21 cellular contexts compared by ENCODE assay signal in the genomic region with DNA sequence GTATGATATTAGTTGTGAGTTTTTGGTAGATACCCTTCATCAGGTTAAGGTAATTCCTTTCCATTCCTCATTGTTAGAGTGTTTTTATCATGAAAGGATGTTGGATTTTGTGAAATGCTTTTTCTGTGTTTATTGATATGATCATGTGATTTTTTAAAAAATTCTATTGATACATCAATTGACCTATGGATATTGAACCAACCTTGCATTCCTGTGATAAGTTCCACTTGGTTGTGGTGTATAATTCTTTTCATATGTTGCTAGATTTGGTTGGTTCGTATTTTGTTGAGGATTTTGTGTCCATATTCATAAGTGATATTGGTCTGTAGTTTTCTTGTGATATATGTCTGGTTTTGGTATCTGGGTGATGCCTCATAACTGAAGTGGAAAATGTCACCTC.
"Had no signal": no experiment of that assay in that cellular context is flagged by ENCODE, and none has a peak within 500 bp of the region (broad histone marks: within the 10 kb centered on the region; RNA-seq: fewer than 3 reads in every experiment).

No MANE protein-coding gene starts in this region.

- H3K27ac ChIP-seq: body of pancreas, gastrocnemius medialis, heart left ventricle, right atrium auricular region, skin epidermis, tibial artery had no signal

- DNase-seq: activated CD4-positive, alpha-beta T cell treated with anti-CD3 and anti-CD28 coated beads, Interleukin-2, amount 50 U/mL, for 1 hour; activated CD4-positive, CD25-positive, alpha-beta regulatory T cell; activated CD8-positive, alpha-beta memory T cell treated with anti-CD3 and anti-CD28 coated beads for 24 hours; activated T-cell treated with anti-CD3 and anti-CD28 coated beads for 4 hours; amygdala; caudate nucleus; cortex of kidney; effector CD4-positive, alpha-beta T cell; gastrocnemius medialis; immature natural killer cell; mesenchymal stem cell; naive thymus-derived CD8-positive, alpha-beta T cell; stimulated activated CD4-positive, alpha-beta T cell treated with anti-CD3 and anti-CD28 coated beads, Interleukin-15, amount 100 ng/mL, for 24 hours; stimulated activated CD4-positive, alpha-beta T cell treated with anti-CD3 and anti-CD28 coated beads, Interleukin-4, amount 100 ng/mL, for 24 hours; tibial artery had no signal

- H3K4me3 ChIP-seq: body of pancreas, gastrocnemius medialis, heart left ventricle, right atrium auricular region, skin epidermis, tibial artery had no signal

- H3K4me1 ChIP-seq: gastrocnemius medialis had no signal

- H3K9me3 ChIP-seq: body of pancreas, gastrocnemius medialis had no signal

- ATAC-seq: body of pancreas; gastrocnemius medialis; heart left ventricle; naive thymus-derived CD8-positive, alpha-beta T cell had no signal

- H3K4me3 Mint-ChIP-seq: activated naive CD4-positive, alpha-beta T cell treated with anti-CD3 and anti-CD28 coated beads, Interleukin-2, amount 50 U/mL, for 24 hours; immature natural killer cell; naive thymus-derived CD8-positive, alpha-beta T cell had no signal

- H3K27ac Mint-ChIP-seq: activated naive CD4-positive, alpha-beta T cell treated with anti-CD3 and anti-CD28 coated beads, Interleukin-2, amount 50 U/mL, for 24 hours; activated T-helper 2 cell treated with anti-CD3 and anti-CD28 coated beads, Interferon-gamma antibody, Interleukin-2, Interleukin-4, amounts not matched to agents 10 μg/mL and 5 μg/mL and 100 μg/mL, durations not matched to agents 14 hours and 24 hours and 36 hours had no signal

- H3K27me3 ChIP-seq: body of pancreas, gastrocnemius medialis, heart left ventricle, right atrium auricular region, tibial artery had no signal

- H3K27me3 Mint-ChIP-seq: activated naive CD4-positive, alpha-beta T cell treated with anti-CD3 and anti-CD28 coated beads, Interleukin-2, amount 50 U/mL, for 24 hours; naive thymus-derived CD8-positive, alpha-beta T cell had no signal
